24 cellular contexts compared by ENCODE assay signal in the genomic region with DNA sequence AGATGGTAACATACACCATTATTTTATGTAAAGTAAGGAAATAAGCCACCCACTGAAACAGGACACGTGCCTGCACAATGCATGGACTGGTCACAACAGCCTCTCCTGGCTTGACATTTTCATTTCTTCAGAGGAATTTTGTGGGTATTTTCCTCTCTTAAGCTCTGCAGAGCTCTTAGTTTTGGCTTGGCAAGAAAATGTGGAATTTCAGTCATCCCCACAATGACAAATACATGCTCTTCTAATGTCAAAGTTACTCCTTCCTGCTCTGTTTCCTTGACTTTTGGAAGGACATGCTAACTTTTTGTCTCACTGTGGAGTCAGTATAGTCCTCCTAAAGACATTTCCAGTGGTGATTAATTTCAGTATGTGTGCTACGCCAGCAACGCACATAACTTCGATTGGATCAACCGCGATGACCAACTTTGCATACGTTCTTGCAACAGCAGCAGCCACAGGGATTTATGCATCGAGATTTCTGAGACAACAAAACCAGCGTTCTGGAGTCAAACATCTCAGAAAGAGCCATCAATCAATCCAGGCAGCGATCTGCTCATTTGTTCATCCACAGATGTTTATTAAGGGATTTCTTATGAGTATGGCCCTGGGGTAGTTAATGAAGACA.
"Had no signal": no experiment of that assay in that cellular context is flagged by ENCODE, and none has a peak within 500 bp of the region (broad histone marks: within the 10 kb centered on the region; RNA-seq: fewer than 3 reads in every experiment).

No MANE protein-coding gene starts in this region.

- H3K4me1 ChIP-seq: breast epithelium, Peyer's patch had no signal

- H3K9me3 Mint-ChIP-seq: activated naive CD4-positive, alpha-beta T cell treated with anti-CD3 and anti-CD28 coated beads, Interleukin-2, amount 50 U/mL, for 72 hours; activated naive CD8-positive, alpha-beta T cell treated with anti-CD3 and anti-CD28 coated beads, Interleukin-2, amount 50 U/mL, for 24 hours; activated T-cell treated with anti-CD3 and anti-CD28 coated beads, Interleukin-2, amount 50 U/mL, for 4 hours had no signal

- H3K36me3 ChIP-seq: breast epithelium, Peyer's patch, SJSA1 had no signal

- H3K36me3 Mint-ChIP-seq: activated naive CD4-positive, alpha-beta T cell treated with anti-CD3 and anti-CD28 coated beads, Interleukin-2, amount 50 U/mL, for 72 hours had no signal

- DNase-seq: activated CD4-positive, alpha-beta T cell treated with anti-CD3 and anti-CD28 coated beads for 4 hours; activated CD4-positive, alpha-beta T cell treated with anti-CD3 and anti-CD28 coated beads, Interleukin-2, amount 50 U/mL, for 48 hours; activated CD8-positive, alpha-beta memory T cell treated with anti-CD3 and anti-CD28 coated beads for 24 hours; activated effector memory CD4-positive, alpha-beta T cell treated with anti-CD3 and anti-CD28 coated beads, Interleukin-2, amount 50 U/mL, for 16 hours; activated naive CD4-positive, alpha-beta T cell treated with Interleukin-2 at 50 U/mL for 16 hours; activated naive CD8-positive, alpha-beta T cell treated with anti-CD3 and anti-CD28 coated beads, Interleukin-2, amount 50 U/mL, for 24 hours; activated T-cell treated with anti-CD3 and anti-CD28 coated beads, Interleukin-2, amount 50 U/mL, for 4 hours; caudate nucleus; Kasumi-1; NCI-H1105 treated with DMSO at 0.1 percent for 48 hours; NCI-H1436 treated with DMSO at 0.1 percent for 48 hours; NCI-H187; NCI-H2081; NCI-H510A treated with DMSO at 0.1 percent for 48 hours; NCI-H69; Peyer's patch; Right ventricle myocardium superior; SW 1271 had no signal

- H3K27me3 ChIP-seq: breast epithelium, Peyer's patch, SJSA1 had no signal

- H3K27ac ChIP-seq: breast epithelium, Peyer's patch, RWPE1, SJSA1 had no signal

- H3K9me3 ChIP-seq: breast epithelium, Peyer's patch, SJSA1 had no signal

- H3K4me3 Mint-ChIP-seq: activated naive CD8-positive, alpha-beta T cell treated with anti-CD3 and anti-CD28 coated beads, Interleukin-2, amount 50 U/mL, for 24 hours; activated T-cell treated with anti-CD3 and anti-CD28 coated beads, Interleukin-2, amount 50 U/mL, for 4 hours had no signal

- H3K4me3 ChIP-seq: breast epithelium, Peyer's patch, SJSA1 had no signal

- H3K27me3 Mint-ChIP-seq: activated naive CD8-positive, alpha-beta T cell treated with anti-CD3 and anti-CD28 coated beads, Interleukin-2, amount 50 U/mL, for 24 hours had no signal

- ATAC-seq: activated CD4-positive, CD25-positive, alpha-beta regulatory T cell treated with anti-CD3 and anti-CD28 coated beads, Interleukin-2, amount 50 U/mL, for 24 hours; activated naive CD4-positive, alpha-beta T cell treated with anti-CD3 and anti-CD28 coated beads, Interleukin-2, amount 50 U/mL, for 72 hours; activated naive CD8-positive, alpha-beta T cell treated with anti-CD3 and anti-CD28 coated beads, Interleukin-2, amount 50 U/mL, for 24 hours; activated T-cell treated with anti-CD3 and anti-CD28 coated beads, Interleukin-2, amount 50 U/mL, for 4 hours; SK-N-SH treated with all-trans-retinoic acid at 6 μM for 48 hours had no signal

- H3K27ac Mint-ChIP-seq: activated naive CD4-positive, alpha-beta T cell treated with anti-CD3 and anti-CD28 coated beads, Interleukin-2, amount 50 U/mL, for 72 hours; activated naive CD8-positive, alpha-beta T cell treated with anti-CD3 and anti-CD28 coated beads, Interleukin-2, amount 50 U/mL, for 24 hours had no signal
